In genomic region chr1:154154053-154154452, GRCh38 we compare ENCODE assay signal across 2 cellular contexts.
TF ChIP-seq lines count a peak whose summit lies in the region.

No MANE protein-coding gene starts in this region.

TF ChIP-seq in A549, 52 proteins besides CTCF, POLR2A, EP300 and RAD21:
- TF ChIP-seq GATA3 (IDR thresholded peaks at IDR 0.05; ENCODE audit: borderline replicate concordance) (no peak), RCOR1 (IDR thresholded peaks at IDR 0.05; ENCODE audit: low read depth, low read length) (peak; percentile 68; the same call in 1 of the 2 replicates), KDM1A (IDR thresholded peaks at IDR 0.05; ENCODE audit: low read depth) (0 out of 2 replicates have a peak, but pooled peaks have one; percentile 42), FOXS1 (CRISPR knock-in tag; IDR thresholded peaks at IDR 0.05) (no peak), EHF (CRISPR knock-in tag; IDR thresholded peaks at IDR 0.05) (no peak)
TF ChIP-seq in A549: peak in this region for 2.

TF ChIP-seq in IMR-90, 13 proteins besides CTCF, POLR2A, EP300 and RAD21:
- TF ChIP-seq NFE2L2 (IDR thresholded peaks at IDR 0.05; ENCODE audit: low read depth, low read length) (no peak), RCOR1 (IDR thresholded peaks at IDR 0.05; ENCODE audit: insufficient replicate concordance, low read length) (peak; percentile 12), MAZ (IDR thresholded peaks at IDR 0.05; ENCODE audit: borderline replicate concordance, low read depth, low read length) (no peak), CEBPB (IDR thresholded peaks at IDR 0.05; ENCODE audit: low read depth, low read length) (no peak)
TF ChIP-seq in IMR-90: peak in this region for 1.
